Comparison of ENCODE assay signal across 8 cellular contexts in genomic region chr11:9460322-9461067, GRCh38. TPM values are rescaled to one million over a fixed set of nuclear protein-coding genes. Genes with fewer than 3 reads are reported as not detected.
DNase-seq lines count a peak whose midpoint lies in the region; ATAC-seq and TF ChIP-seq lines count a peak whose summit lies in the region.

Gene ZNF143 (plus strand): TSS chr11:9461012. CDS start chr11:9471309, 10,297 bp downstream.

- 0 to 1% methylated on average over 29 to 45 of the region's 45 CpGs for WGBS in tibial nerve, 2 donors

- peak within 1 kb of the TSS; percentile 99 for H3K27ac ChIP-seq in cardiac muscle cell
- H3K27ac ChIP-seq in parathyroid adenoma: peak within 1 kb of the TSS; percentile 99
- peak within 1 kb of the TSS; percentile 99 to 100 (median 100) for H3K27ac ChIP-seq in tibial nerve

- H3K79me2 ChIP-seq in parathyroid adenoma: peaks cover 17% of the 10 kb centered on the region

- ATAC-seq in HG02798 (IDR thresholded peaks at IDR 0.05; ENCODE audit: poor library complexity, unreplicated experiment): peak; percentile 87

- peak within 1 kb of the TSS; percentile 86 for H2AFZ ChIP-seq in parathyroid adenoma

- H3K9me3 ChIP-seq in adipocyte (ENCODE audit: control insufficient read depth, low read length) (no peaks in the 10 kb centered on the region), cardiac muscle cell (ENCODE audit: low read depth) (no peaks in the 10 kb centered on the region), parathyroid adenoma (ENCODE audit: control insufficient read depth, low read length) (no peaks in the 10 kb centered on the region), tibial nerve (no peaks in the 10 kb centered on the region)

- H3K27me3 ChIP-seq in adipocyte (replicated peaks; ENCODE audit: control insufficient read depth, insufficient read depth, low read length) (no peaks in the 10 kb centered on the region), cardiac muscle cell (no peaks in the 10 kb centered on the region), parathyroid adenoma (ENCODE audit: control insufficient read depth, insufficient read depth, low read length) (no peaks in the 10 kb centered on the region), tibial nerve (no peaks in the 10 kb centered on the region)

- peak within 1 kb of the TSS; percentile 100 for H3K4me3 ChIP-seq in GM12875 (ENCODE audit: low read depth, low read length)
- H3K4me3 ChIP-seq in adipocyte (ENCODE audit: low read length): peak within 1 kb of the TSS; percentile 93
- H3K4me3 ChIP-seq in cardiac muscle cell: peak within 1 kb of the TSS; percentile 78
- peak within 1 kb of the TSS; percentile 90 for H3K4me3 ChIP-seq in parathyroid adenoma (ENCODE audit: low read depth, low read length)
- peak within 1 kb of the TSS; percentile 88 to 93 (median 89) for H3K4me3 ChIP-seq in tibial nerve

- TF ChIP-seq CTCF in GM12875 (IDR thresholded peaks at IDR 0.05; ENCODE audit: borderline replicate concordance, insufficient read depth, low read depth, low read length) (no peak), cardiac muscle cell (IDR thresholded peaks at IDR 0.05; ENCODE audit: low read depth, low read length) (no peak), parathyroid adenoma (IDR thresholded peaks at IDR 0.05) (no peak), tibial nerve (IDR thresholded peaks at IDR 0.05) (peak in 2 of 5 experiments; percentile 67 to 75)

- DNase-seq in NCI-H1436 (lab: John Stamatoyannopoulos, UW) (peak; percentile 100), T follicular helper cell (ENCODE audit: low read depth) (peak; percentile 100), adipocyte (ENCODE audit: low read depth) (peak; percentile 100), cardiac muscle cell (ENCODE audit: low read depth in 1 of 2, low spot score in 1 of 2) (peak; percentile 100), tibial nerve (ENCODE audit: low spot score in 2 of 2) (peak; percentile 99 to 100)

- H3K4me2 ChIP-seq in parathyroid adenoma (ENCODE audit: low read length): peak within 1 kb of the TSS; percentile 80

- H3K4me1 ChIP-seq in adipocyte (ENCODE audit: control insufficient read depth, insufficient read depth, low read length): peaks cover 17% of the 10 kb centered on the region
- H3K4me1 ChIP-seq in cardiac muscle cell (ENCODE audit: low read depth): peaks cover 8% of the 10 kb centered on the region
- H3K4me1 ChIP-seq in parathyroid adenoma: no peaks in the 10 kb centered on the region
- H3K4me1 ChIP-seq in tibial nerve: peaks cover 0 to 22% (median 8%) of the 10 kb centered on the region in 4 donors

- H3K9ac ChIP-seq in adipocyte (ENCODE audit: low read length) (peak within 1 kb of the TSS; percentile 100), parathyroid adenoma (peak within 1 kb of the TSS; percentile 99)

- H3K36me3 ChIP-seq in adipocyte (ENCODE audit: control insufficient read depth, insufficient read depth, low read length, severe bottlenecking) (no peaks in the 10 kb centered on the region), cardiac muscle cell (no peaks in the 10 kb centered on the region), parathyroid adenoma (ENCODE audit: control insufficient read depth, insufficient read depth, low read length) (no peaks in the 10 kb centered on the region), tibial nerve (no peaks in the 10 kb centered on the region)

- TF ChIP-seq POLR2A in tibial nerve (IDR thresholded peaks at IDR 0.05): peak; percentile 95 to 97

- TF ChIP-seq EP300 in tibial nerve (IDR thresholded peaks at IDR 0.05): peak; percentile 39 to 99

RNA-seq across cellular contexts. Expression of gene ZNF143, which starts in this region (rescaled TPM):
- total RNA-seq in cardiac muscle cell (18.4 and 73.7 TPM in 2 replicates), tibial nerve (10 to 100 TPM; 14.0 to 40.9 (median 23.8) TPM)
- 28.2 and 28.7 TPM in 2 replicates for polyA plus RNA-seq in cardiac muscle cell

Comparison
In these comparisons a context has a peak if more than half of its experiments do, and no peak if none do; other contexts are left out.
1. Peak in every context shown above with its lines: DNase-seq, ATAC-seq, H3K4me3 ChIP-seq and H3K27ac ChIP-seq.